3 cellular contexts compared by ENCODE assay signal in genomic region chr7:143767531-143767930, GRCh38. TPM values are rescaled to one million over a fixed set of nuclear protein-coding genes. Genes with fewer than 3 reads are reported as not detected.
"Had no signal": no experiment of that assay in that cellular context is flagged by ENCODE, and none has a peak within 500 bp of the region (broad histone marks: within the 10 kb centered on the region; RNA-seq: fewer than 3 reads in every experiment).

No MANE protein-coding gene starts in this region.

RNA-seq across cellular contexts. Expression of gene CTAGE6, which starts 10.0 kb away (rescaled TPM):
- total RNA-seq: activated T-helper 1 cell treated with anti-CD3 and anti-CD28 coated beads, Interleukin-12 subunit alpha, Interleukin-12 subunit beta, Interleukin-2, Interleukin-4 antibody, amounts not matched to agents 30 ng/mL and 10 ng/mL and 1 ng/mL, durations not matched to agents 14 hours and 24 hours and 36 hours; colonic mucosa had no signal
- polyA plus RNA-seq: endothelial cell of umbilical vein had no signal
